In genomic region chr3:186784820-186785516, GRCh38 we compare ENCODE assay signal across 9 cellular contexts. TPM values are rescaled to one million over a fixed set of nuclear protein-coding genes. Genes with fewer than 3 reads are reported as not detected.
DNase-seq lines count a peak whose midpoint lies in the region; ATAC-seq and TF ChIP-seq lines count a peak whose summit lies in the region.
"Had no signal": no experiment of that assay in that cellular context is flagged by ENCODE, and none has a peak within 500 bp of the region (broad histone marks: within the 10 kb centered on the region; RNA-seq: fewer than 3 reads in every experiment).

No MANE protein-coding gene starts in this region.

- no TSS peak for BruUV-seq in OCI-LY7 (replicated peaks; lab: Mats Ljungman, UMichigan)

- H3K27me3 ChIP-seq in prostate gland (replicated peaks; ENCODE audit: insufficient read depth): no peaks in the 10 kb centered on the region

- H3K9me2 ChIP-seq in OCI-LY7 (ENCODE audit: insufficient read depth, low read length): no peaks in the 10 kb centered on the region

- TF ChIP-seq CTCF in GM12864 (IDR thresholded peaks at IDR 0.05; ENCODE audit: low read depth, low read length, missing control alignments) (no peak), OCI-LY7 (conservative IDR thresholded peaks at IDR 0.05; ENCODE audit: low read length) (no peak), prostate gland (IDR thresholded peaks at IDR 0.05) (no peak)

- H3K27ac ChIP-seq in OCI-LY7 (ENCODE audit: low read depth, low read length, poor library complexity, severe bottlenecking) (peak overlapping the region; percentile 99), prostate gland (peak overlapping the region; percentile 99)

- POLR2A ChIA-PET in OCI-LY7 (lab: Charles Lee): interaction anchor here (0.7 to 5.3 kb wide), 11 partner anchors 7 to 847 kb away, joined by 3 to 47 read pairs (median 8); partner anchors contain the start of genes DNAJB11, RFC4 and TRA2B

- H3K9me3 ChIP-seq in OCI-LY7 (ENCODE audit: low read length): no peaks in the 10 kb centered on the region
- no peaks in the 10 kb centered on the region for H3K9me3 ChIP-seq in prostate gland

- H3K36me3 ChIP-seq in OCI-LY7 (ENCODE audit: insufficient read depth, low read length) (peaks cover 66% of the 10 kb centered on the region), prostate gland (peaks cover 0 to 29% of the 10 kb centered on the region in 2 donors)

- peaks cover 45% of the 10 kb centered on the region for H4K20me1 ChIP-seq in OCI-LY7 (ENCODE audit: insufficient read depth, low read length)

- H3K79me2 ChIP-seq in OCI-LY7 (ENCODE audit: insufficient read depth, low read depth, low read length): peaks cover 70% of the 10 kb centered on the region

- ATAC-seq in GM21390 (IDR thresholded peaks at IDR 0.05; ENCODE audit: unreplicated experiment): no peak

- TF ChIP-seq POLR2A in erythroblast (IDR thresholded peaks at IDR 0.05; ENCODE audit: low read length) (no peak), prostate gland (IDR thresholded peaks at IDR 0.05) (no peak)

- peak overlapping the region; percentile 96 for H3K4me3 ChIP-seq in GM12864 (ENCODE audit: low read depth, low read length)
- H3K4me3 ChIP-seq in OCI-LY7 (ENCODE audit: low read depth, low read length, poor library complexity, severe bottlenecking): peak overlapping the region; percentile 98
- peak overlapping the region; percentile 78 to 88 for H3K4me3 ChIP-seq in prostate gland

- CTCF ChIA-PET in OCI-LY7 (lab: Charles Lee; ENCODE audit: unreplicated experiment): interaction anchor here (0.7 kb wide), 1 partner anchor 13 kb away, joined by 4 read pairs; no protein-coding TSS in a partner anchor

- 19% methylated on average over 7 of the region's 7 CpGs for WGBS in prostate gland

- H3K4me2 ChIP-seq in OCI-LY7 (ENCODE audit: low read length): peak overlapping the region; percentile 98

- intact Hi-C loops in OCI-LY7 (cut with micrococcal nuclease; ENCODE audit: unreplicated experiment): loop anchor here (2.0 to 5.0 kb wide), 2 partner anchors 22 to 147 kb away; partner anchors contain the start of genes RFC4 and ST6GAL1
- intact Hi-C loops in prostate gland (cut with DNase I): loop anchor here (10.0 kb wide), 2 partner anchors 210 to 850 kb away; partner anchors contain the start of genes DNAJB11 and TRA2B

- H2AFZ ChIP-seq in OCI-LY7 (ENCODE audit: low read length): no peak overlapping the region

- DNase-seq in GM12864 (ENCODE audit: low read depth) (no peak), OCI-LY7 (ENCODE audit: low spot score) (no peak), erythroblast (lab: John Stamatoyannopoulos, UW) (peak; percentile 34 to 56), prostate gland (ENCODE audit: low spot score) (no peak), COLO829 (ENCODE audit: low spot score) (no peak), NCI-H748 treated with DMSO at 0.1 percent for 48 hours (lab: John Stamatoyannopoulos, UW) (no peak)
- no peak for DNase-seq in NK-92 treated with Interleukin-12 subunit alpha and Interleukin-12 subunit beta, amount 100 ng/mL, for 24 hours (lab: John Stamatoyannopoulos, UW)

- H3K4me1 ChIP-seq in OCI-LY7 (ENCODE audit: insufficient read depth, low read length, poor library complexity, severe bottlenecking): peaks cover 53% of the 10 kb centered on the region
- peaks cover 11% of the 10 kb centered on the region for H3K4me1 ChIP-seq in prostate gland (replicated peaks)

RNA-seq across cellular contexts. Expression of gene EIF4A2, which starts 1.6 kb away (rescaled TPM):
- total RNA-seq in OCI-LY7 (2014; rRNA removed; shearing (Covaris generic)): 506 and 596 TPM in 2 replicates
- total RNA-seq in OCI-LY7 (2022): 425 and 437 TPM in 2 replicates
- 100 to 1,000 TPM; 291 to 402 TPM for total RNA-seq in prostate gland

RNA-seq across cellular contexts. Expression of gene RFC4, which starts 21.3 kb away (rescaled TPM):
- 114 and 137 TPM in 2 replicates for total RNA-seq in OCI-LY7 (2014; rRNA removed; shearing (Covaris generic))
- total RNA-seq in OCI-LY7 (2022): 118 and 126 TPM in 2 replicates
- total RNA-seq in prostate gland: 10 to 100 TPM; 13.6 to 17.3 TPM

RNA-seq across cellular contexts. Expression of gene ADIPOQ, which starts 57.5 kb away (rescaled TPM):
- not detected in 2 replicates for total RNA-seq in OCI-LY7 (2014; rRNA removed; shearing (Covaris generic))
- not detected in 2 replicates for total RNA-seq in OCI-LY7 (2022)
- total RNA-seq in prostate gland: not detected
- total RNA-seq: renal cortical epithelial cell had no signal

Comparison
In these comparisons a context has a peak if more than half of its experiments do, and no peak if none do; other contexts are left out.
1. DNase-seq: peak in erythroblast (2 of 2); none in GM12864 (single experiment), OCI-LY7 (single experiment), prostate gland (single experiment), COLO829 (single experiment), NK-92 treated with Interleukin-12 subunit alpha and Interleukin-12 subunit beta, amount 100 ng/mL, for 24 hours (single experiment) and NCI-H748 treated with DMSO at 0.1 percent for 48 hours (single experiment).
2. RNA of gene RFC4, which starts 21.3 kb away (total RNA-seq): 114 to 137 TPM in OCI-LY7; 13.6 to 17.3 TPM in prostate gland; every median in the first group is over 4 times any median in the second.
3. Peak in every context shown above with its lines, with median percentiles within 50 percentile points of each other: H3K4me3 ChIP-seq.